ENCODE assay signal across 8 cellular contexts in the genomic region with DNA sequence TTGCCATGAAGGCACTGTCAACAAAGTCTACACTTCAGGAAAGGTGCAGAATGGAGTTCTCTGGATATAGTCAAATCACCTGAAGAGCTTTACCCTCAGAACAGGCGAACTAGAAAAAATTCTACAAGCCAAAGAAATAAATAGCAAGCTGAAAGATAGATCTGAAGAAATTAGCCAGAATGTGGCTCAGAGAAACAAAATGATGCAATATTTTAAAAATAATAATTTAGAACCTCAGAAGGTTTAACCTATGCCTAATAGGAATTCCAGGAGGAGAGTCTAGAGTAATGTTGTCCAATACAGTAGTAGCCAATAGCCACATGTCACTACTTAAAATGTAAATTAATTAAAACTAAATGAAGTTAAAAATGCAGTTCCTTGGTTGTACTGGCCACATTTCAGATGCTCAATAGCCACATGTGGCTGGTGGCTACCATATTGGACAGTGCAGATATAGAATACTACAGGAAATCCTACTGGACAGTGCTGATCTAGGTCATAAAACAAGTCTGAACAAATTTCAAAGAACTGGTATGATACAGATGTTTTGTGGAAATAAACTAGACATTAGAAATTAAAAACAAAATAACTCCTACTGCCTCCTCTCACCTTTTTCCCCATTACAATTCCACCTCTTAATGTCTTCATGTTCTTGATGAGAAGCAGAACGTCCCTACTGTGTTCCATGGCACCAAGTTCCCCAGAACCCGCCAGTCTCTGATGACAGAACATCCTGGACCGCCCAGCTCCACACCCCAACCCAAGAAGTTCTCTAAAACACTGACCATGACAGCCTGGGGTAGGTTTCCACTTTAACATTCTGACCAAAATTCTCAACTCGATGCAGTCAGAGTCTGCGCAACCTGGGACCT. TPM values are rescaled to one million over a fixed set of nuclear protein-coding genes. Genes with fewer than 3 reads are reported as not detected.
DNase-seq lines count a peak whose midpoint lies in the region; ATAC-seq, FAIRE-seq and TF ChIP-seq lines count a peak whose summit lies in the region.

No MANE protein-coding gene starts in this region.

- no peaks in the 10 kb centered on the region for H3K9me3 Mint-ChIP-seq in T-helper 1 cell treated with Interleukin-12 subunit alpha and Interleukin-12 subunit beta and Interleukin-4 antibody, amounts not matched to agents 30 μg/mL and 1 μg/mL, for 36 hours
- no peaks in the 10 kb centered on the region for H3K9me3 Mint-ChIP-seq in activated CD8-positive, alpha-beta T cell treated with anti-CD3 and anti-CD28 coated beads, Interleukin-2, amount 10 ng/mL, durations not matched to agents 7 days and 5 days (ENCODE audit: insufficient read depth)

- no peak for FAIRE-seq in D721Med (lab: Jason Lieb, UNC)

- H3K9me3 ChIP-seq in hepatocyte (ENCODE audit: low read depth) (no peaks in the 10 kb centered on the region), smooth muscle cell (replicated peaks; ENCODE audit: low read depth) (no peaks in the 10 kb centered on the region)

- H3K4me2 ChIP-seq in hepatocyte (peak overlapping the region; percentile 76), smooth muscle cell (peak overlapping the region; percentile 96)

- DNase-seq in T-helper 1 cell = no peak
- DNase-seq in activated CD8-positive, alpha-beta T cell treated with anti-CD3 and anti-CD28 coated beads, Interleukin-2, amount 10 ng/mL, durations not matched to agents 7 days and 5 days = no peak
- DNase-seq in hepatocyte (ENCODE audit: low spot score) = no peak
- DNase-seq in smooth muscle cell (lab: John Stamatoyannopoulos, UW; ENCODE audit: unreplicated experiment) = no peak
- no peak for DNase-seq in D721Med (ENCODE audit: insufficient read length, low spot score)
- no peak for DNase-seq in NCI-H1436 treated with DMSO at 0.1 percent for 48 hours (lab: John Stamatoyannopoulos, UW)

- H3K4me1 Mint-ChIP-seq in T-helper 1 cell treated with Interleukin-12 subunit alpha and Interleukin-12 subunit beta and Interleukin-4 antibody, amounts not matched to agents 30 μg/mL and 1 μg/mL, for 36 hours (ENCODE audit: low read depth) = peaks cover 28% of the 10 kb centered on the region
- H3K4me1 Mint-ChIP-seq in activated CD8-positive, alpha-beta T cell treated with anti-CD3 and anti-CD28 coated beads, Interleukin-2, amount 10 ng/mL, durations not matched to agents 7 days and 5 days (ENCODE audit: low read depth) = peaks cover 37% of the 10 kb centered on the region

- CTCF ChIA-PET in activated CD8-positive, alpha-beta T cell treated with anti-CD3 and anti-CD28 coated beads, Interleukin-2, amount 10 ng/mL, durations not matched to agents 7 days and 5 days (lab: Charles Lee) = interaction anchor here (1.2 to 3.0 kb wide), 6 partner anchors 8 to 147 kb away, joined by 3 to 25 read pairs (median 12); a partner anchor contains a TSS

- no peaks in the 10 kb centered on the region for H3F3A ChIP-seq in smooth muscle cell (ENCODE audit: low read depth)

- H3K27me3 ChIP-seq in hepatocyte (no peaks in the 10 kb centered on the region), smooth muscle cell (ENCODE audit: low read depth) (peaks cover 3% of the 10 kb centered on the region)

- H4K20me1 ChIP-seq in hepatocyte (ENCODE audit: insufficient read depth, poor library complexity, severe bottlenecking) (no peaks in the 10 kb centered on the region), smooth muscle cell (ENCODE audit: low read depth) (no peaks in the 10 kb centered on the region)

- peak; percentile 12 for ATAC-seq in HG03060 (IDR thresholded peaks at IDR 0.05; ENCODE audit: low read depth, unreplicated experiment)
- ATAC-seq in activated CD8-positive, alpha-beta T cell treated with anti-CD3 and anti-CD28 coated beads, Interleukin-2, amount 10 ng/mL, durations not matched to agents 7 days and 5 days = peak; percentile 36

- H3K4me3 Mint-ChIP-seq in T-helper 1 cell treated with Interleukin-12 subunit alpha and Interleukin-12 subunit beta and Interleukin-4 antibody, amounts not matched to agents 30 μg/mL and 1 μg/mL, for 36 hours = peak overlapping the region; percentile 99
- peak overlapping the region; percentile 94 for H3K4me3 Mint-ChIP-seq in activated CD8-positive, alpha-beta T cell treated with anti-CD3 and anti-CD28 coated beads, Interleukin-2, amount 10 ng/mL, durations not matched to agents 7 days and 5 days

- no peaks in the 10 kb centered on the region for H3K9me2 ChIP-seq in hepatocyte (replicated peaks; ENCODE audit: insufficient read depth)

- H3K27ac ChIP-seq in hepatocyte = peak overlapping the region; percentile 83
- peak overlapping the region; percentile 83 for H3K27ac ChIP-seq in smooth muscle cell (ENCODE audit: low read depth)

- H2AFZ ChIP-seq in hepatocyte (peak overlapping the region; percentile 60), smooth muscle cell (ENCODE audit: low read depth) (peak overlapping the region; percentile 99)

- H3K27me3 Mint-ChIP-seq in T-helper 1 cell treated with Interleukin-12 subunit alpha and Interleukin-12 subunit beta and Interleukin-4 antibody, amounts not matched to agents 30 μg/mL and 1 μg/mL, for 36 hours (ENCODE audit: low read depth) = peaks cover 21% of the 10 kb centered on the region
- peaks cover 19% of the 10 kb centered on the region for H3K27me3 Mint-ChIP-seq in activated CD8-positive, alpha-beta T cell treated with anti-CD3 and anti-CD28 coated beads, Interleukin-2, amount 10 ng/mL, durations not matched to agents 7 days and 5 days (ENCODE audit: low read depth)

- WGBS in hepatocyte (ENCODE audit: low lambda C conversion rate, missing lambda C conversion rate) = 17% methylated on average over 6 of the region's 6 CpGs
- 17% methylated on average over 6 of the region's 6 CpGs for WGBS in smooth muscle cell (ENCODE audit: low lambda C conversion rate)

- TF ChIP-seq CTCF in hepatocyte (IDR thresholded peaks at IDR 0.05; ENCODE audit: poor library complexity) = no peak
- TF ChIP-seq CTCF in smooth muscle cell (IDR thresholded peaks at IDR 0.05; ENCODE audit: borderline replicate concordance, insufficient read depth, poor library complexity, severe bottlenecking) = no peak
- TF ChIP-seq CTCF in D721Med (IDR thresholded peaks at IDR 0.05; ENCODE audit: insufficient read depth, missing control alignments) = no peak

- H3K36me3 ChIP-seq in hepatocyte (replicated peaks; ENCODE audit: insufficient read depth, low read depth) = no peaks in the 10 kb centered on the region
- H3K36me3 ChIP-seq in smooth muscle cell (ENCODE audit: low read depth) = no peaks in the 10 kb centered on the region

- H3K4me3 ChIP-seq in hepatocyte = peak overlapping the region; percentile 60
- H3K4me3 ChIP-seq in smooth muscle cell = peak overlapping the region; percentile 89

- peak overlapping the region; percentile 94 for H3K9ac ChIP-seq in smooth muscle cell (ENCODE audit: low read depth)

- H3K4me1 ChIP-seq in hepatocyte (ENCODE audit: insufficient read depth) (no peaks in the 10 kb centered on the region), smooth muscle cell (ENCODE audit: low read depth) (peaks cover 15% of the 10 kb centered on the region)

- peaks cover 8% of the 10 kb centered on the region for H3K36me3 Mint-ChIP-seq in T-helper 1 cell treated with Interleukin-12 subunit alpha and Interleukin-12 subunit beta and Interleukin-4 antibody, amounts not matched to agents 30 μg/mL and 1 μg/mL, for 36 hours (ENCODE audit: low read depth)
- H3K36me3 Mint-ChIP-seq in activated CD8-positive, alpha-beta T cell treated with anti-CD3 and anti-CD28 coated beads, Interleukin-2, amount 10 ng/mL, durations not matched to agents 7 days and 5 days (ENCODE audit: low read depth) = peaks cover 23% of the 10 kb centered on the region

- POLR2A ChIA-PET in activated CD8-positive, alpha-beta T cell treated with anti-CD3 and anti-CD28 coated beads, Interleukin-2, amount 10 ng/mL, durations not matched to agents 7 days and 5 days (lab: Charles Lee) = interaction anchor here (0.6 to 2.7 kb wide), 10 partner anchors 12 to 715 kb away, joined by 3 to 31 read pairs (median 4); a partner anchor contains a TSS

- H3K79me2 ChIP-seq in hepatocyte = peaks cover 8% of the 10 kb centered on the region
- H3K79me2 ChIP-seq in smooth muscle cell (ENCODE audit: low read depth) = no peaks in the 10 kb centered on the region

- H3K27ac Mint-ChIP-seq in T-helper 1 cell treated with Interleukin-12 subunit alpha and Interleukin-12 subunit beta and Interleukin-4 antibody, amounts not matched to agents 30 μg/mL and 1 μg/mL, for 36 hours = peak overlapping the region; percentile 98
- H3K27ac Mint-ChIP-seq in activated CD8-positive, alpha-beta T cell treated with anti-CD3 and anti-CD28 coated beads, Interleukin-2, amount 10 ng/mL, durations not matched to agents 7 days and 5 days = peak overlapping the region; percentile 97

RNA-seq across cellular contexts. Expression of a gene that starts 0.6 kb away (rescaled TPM):
- 10 to 100 TPM; 12.3 to 13.7 TPM for total RNA-seq in activated CD8-positive, alpha-beta T cell treated with anti-CD3 and anti-CD28 coated beads, Interleukin-2, amount 10 ng/mL, durations not matched to agents 7 days and 5 days
- total RNA-seq in hepatocyte (4.0 and 4.2 TPM in 2 replicates), smooth muscle cell (7.0 and 11.1 TPM in 2 replicates)
- polyA plus RNA-seq in hepatocyte (7.3 and 7.7 TPM in 2 replicates), smooth muscle cell (15.8 and 22.6 TPM in 2 replicates)

RNA-seq across cellular contexts. Expression of a gene that starts 26.9 kb away (rescaled TPM):
- total RNA-seq in activated CD8-positive, alpha-beta T cell treated with anti-CD3 and anti-CD28 coated beads, Interleukin-2, amount 10 ng/mL, durations not matched to agents 7 days and 5 days = not detected
- total RNA-seq in hepatocyte = not detected in 2 replicates
- polyA plus RNA-seq in hepatocyte = not detected in 2 replicates
- total RNA-seq in smooth muscle cell = not detected in 2 replicates
- not detected in 2 replicates for polyA plus RNA-seq in smooth muscle cell
